ENCODE assay signal across 9 cellular contexts in the genomic region with DNA sequence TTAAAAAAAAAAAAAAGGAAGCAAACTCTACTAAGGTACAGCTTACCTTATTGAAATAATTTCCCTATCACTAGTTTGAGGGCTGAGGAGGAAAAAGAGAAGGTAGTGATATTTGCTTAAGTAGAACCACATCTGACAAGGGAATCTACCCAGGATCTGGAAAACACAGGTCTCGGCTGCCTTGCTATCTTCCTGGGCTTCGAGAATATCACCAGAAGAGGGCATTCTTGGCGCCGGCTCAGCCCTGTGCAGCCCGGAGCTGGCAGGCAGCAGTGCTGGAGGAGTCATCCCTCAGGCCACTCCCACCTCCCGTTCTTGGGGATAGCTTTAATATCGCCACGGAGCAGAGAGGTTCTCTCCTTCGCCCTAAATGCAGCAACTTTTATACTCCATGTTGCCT.
DNase-seq lines count a peak whose midpoint lies in the region; ATAC-seq and TF ChIP-seq lines count a peak whose summit lies in the region.
"Had no signal": no experiment of that assay in that cellular context is flagged by ENCODE, and none has a peak within 500 bp of the region (broad histone marks: within the 10 kb centered on the region; RNA-seq: fewer than 3 reads in every experiment).

No MANE protein-coding gene starts in this region.

- no peaks in the 10 kb centered on the region for H3K79me2 ChIP-seq in SK-N-SH (ENCODE audit: insufficient read depth)

- H3K4me1 ChIP-seq in SK-N-SH (ENCODE audit: control insufficient read depth in 1 of 2, insufficient read depth in 2 of 2, low read depth in 1 of 2, low read length in 1 of 2) (peaks cover 0 to 9% of the 10 kb centered on the region in 2 experiments; a peak in 2 of 4 replicates), ascending aorta (peaks cover 6 to 8% of the 10 kb centered on the region in 2 donors), iPS-15b (ENCODE audit: control insufficient read depth, insufficient read depth, low read length) (no peaks in the 10 kb centered on the region), skeletal muscle tissue (ENCODE audit: control insufficient read depth in 3 of 3, insufficient read depth in 3 of 3, low read length in 3 of 3) (peaks cover 11 to 15% (median 11%) of the 10 kb centered on the region in 3 donors)

- no peaks in the 10 kb centered on the region for H3K27me3 ChIP-seq in SK-N-SH (ENCODE audit: insufficient read depth)
- H3K27me3 ChIP-seq in ascending aorta, result no peaks in the 10 kb centered on the region
- H3K27me3 ChIP-seq in iPS-15b (ENCODE audit: control insufficient read depth, insufficient read depth, low read length), result no peaks in the 10 kb centered on the region
- peaks cover 0 to 6% (median 0%) of the 10 kb centered on the region in 3 donors for H3K27me3 ChIP-seq in skeletal muscle tissue (ENCODE audit: control insufficient read depth in 3 of 3, insufficient read depth in 3 of 3, low read length in 3 of 3)

- WGBS in SK-N-SH (ENCODE audit: low lambda C conversion rate), result 5% methylated on average over 5 of the region's 9 CpGs

- peaks cover 17% of the 10 kb centered on the region for H3K36me3 Mint-ChIP-seq in T-helper 2 cell treated with Interferon-gamma antibody and Interleukin-4, amounts not matched to agents 5 μg/mL and 100 μg/mL, for 36 hours (ENCODE audit: low read depth)

- H3K4me3 Mint-ChIP-seq in T-helper 2 cell treated with Interferon-gamma antibody and Interleukin-4, amounts not matched to agents 5 μg/mL and 100 μg/mL, for 36 hours, result peak overlapping the region; percentile 88
- H3K4me3 Mint-ChIP-seq: B cell had no signal

- TF ChIP-seq CTCF in SK-N-SH (IDR thresholded peaks at IDR 0.05) (peak; percentile 24; the same call in 1 of the 2 replicates), ascending aorta (IDR thresholded peaks at IDR 0.05) (peak in 2 of 3 experiments; percentile 25 to 30)

- H3K9ac ChIP-seq in SK-N-SH (no peak overlapping the region), iPS-15b (ENCODE audit: low read depth, low read length) (no peak overlapping the region), skeletal muscle tissue (ENCODE audit: low read depth in 1 of 3, low read length in 3 of 3) (no peak overlapping the region)

- no peak overlapping the region for H2AFZ ChIP-seq in SK-N-SH (ENCODE audit: low read depth)

- TF ChIP-seq RAD21 in SK-N-SH (IDR thresholded peaks at IDR 0.05; ENCODE audit: low read length), result 0 out of 2 replicates have a peak, but pooled peaks have one; percentile 16

- H3K4me3 ChIP-seq in SK-N-SH (ENCODE audit: low read depth in 2 of 2, low read length in 1 of 2) (peak overlapping the region in 1 of 2 experiments; percentile 23; a peak in 1 of 4 replicates), ascending aorta (peak overlapping the region; percentile 41 to 54), iPS-15b (ENCODE audit: low read depth, low read length) (peak overlapping the region; percentile 31), skeletal muscle tissue (ENCODE audit: low read length in 3 of 3) (peak overlapping the region in 2 of 3 donors; percentile 50 to 60)

- H3K27me3 Mint-ChIP-seq in T-helper 2 cell treated with Interferon-gamma antibody and Interleukin-4, amounts not matched to agents 5 μg/mL and 100 μg/mL, for 36 hours (ENCODE audit: low read depth), result no peaks in the 10 kb centered on the region
- H3K27me3 Mint-ChIP-seq: B cell had no signal

- DNase-seq in SK-N-SH (peak; percentile 56), ascending aorta (ENCODE audit: low spot score in 2 of 2) (peak; percentile 14 to 82), GM19238 (ENCODE audit: insufficient read length, low spot score) (no peak)
- DNase-seq in T-helper 2 cell treated with Interferon-gamma antibody and Interleukin-4, amounts not matched to agents 5 μg/mL and 100 μg/mL, for 36 hours (ENCODE audit: low spot score), result peak; percentile 78

- peaks cover 7% of the 10 kb centered on the region for H3K9me3 Mint-ChIP-seq in T-helper 2 cell treated with Interferon-gamma antibody and Interleukin-4, amounts not matched to agents 5 μg/mL and 100 μg/mL, for 36 hours

- H3K4me1 Mint-ChIP-seq in T-helper 2 cell treated with Interferon-gamma antibody and Interleukin-4, amounts not matched to agents 5 μg/mL and 100 μg/mL, for 36 hours (ENCODE audit: low read depth), result peaks cover 47% of the 10 kb centered on the region
- H3K4me1 Mint-ChIP-seq: B cell had no signal

- no peaks in the 10 kb centered on the region for H3F3A ChIP-seq in SK-N-SH (replicated peaks; ENCODE audit: insufficient read depth)

- no peaks in the 10 kb centered on the region for H3K36me3 ChIP-seq in SK-N-SH (replicated peaks in 1 of 2; ENCODE audit: control insufficient read depth in 1 of 2, insufficient read depth in 2 of 2, low read length in 1 of 2)
- no peaks in the 10 kb centered on the region for H3K36me3 ChIP-seq in ascending aorta
- H3K36me3 ChIP-seq in iPS-15b (ENCODE audit: control insufficient read depth, insufficient read depth, low read length), result no peaks in the 10 kb centered on the region
- no peaks in the 10 kb centered on the region for H3K36me3 ChIP-seq in skeletal muscle tissue (ENCODE audit: control insufficient read depth in 3 of 3, insufficient read depth in 3 of 3, low read length in 3 of 3)

- no peak for TF ChIP-seq EP300 in SK-N-SH (IDR thresholded peaks at IDR 0.05; ENCODE audit: borderline replicate concordance in 1 of 2, low read depth in 1 of 2, low read length in 1 of 2)

- no peaks in the 10 kb centered on the region for H3K9me2 ChIP-seq in SK-N-SH

- no peak overlapping the region for H3K27ac ChIP-seq in SK-N-SH (ENCODE audit: low read depth in 2 of 2, low read length in 1 of 2)
- H3K27ac ChIP-seq in ascending aorta, result peak overlapping the region; percentile 59
- H3K27ac ChIP-seq in skeletal muscle tissue (ENCODE audit: low read depth, low read length), result no peak overlapping the region

- no peaks in the 10 kb centered on the region for H4K20me1 ChIP-seq in SK-N-SH (ENCODE audit: insufficient read depth)

- intact Hi-C loops in ascending aorta (cut with DNase I), result no loop called here

- CTCF ChIA-PET in SK-N-SH (lab: Yijun Ruan, JAX), result interaction anchor here (1.0 kb wide), 2 partner anchors 18 to 48 kb away, joined by 3 to 4 read pairs; no protein-coding TSS in a partner anchor

- no peak overlapping the region for H3K4me2 ChIP-seq in SK-N-SH

- peak overlapping the region; percentile 89 for H3K27ac Mint-ChIP-seq in T-helper 2 cell treated with Interferon-gamma antibody and Interleukin-4, amounts not matched to agents 5 μg/mL and 100 μg/mL, for 36 hours
- H3K27ac Mint-ChIP-seq: B cell had no signal

- H3K9me3 ChIP-seq in SK-N-SH, result no peaks in the 10 kb centered on the region
- no peaks in the 10 kb centered on the region for H3K9me3 ChIP-seq in ascending aorta
- H3K9me3 ChIP-seq in iPS-15b (ENCODE audit: control insufficient read depth, insufficient read depth, low read length), result no peaks in the 10 kb centered on the region
- no peaks in the 10 kb centered on the region for H3K9me3 ChIP-seq in skeletal muscle tissue (ENCODE audit: control insufficient read depth in 3 of 3, low read length in 3 of 3)

- ATAC-seq in SK-N-SH treated with all-trans-retinoic acid at 6 μM for 48 hours (no peak; the same call in 2 of the 3 replicates), GM21526 (IDR thresholded peaks at IDR 0.05; ENCODE audit: low FRiP score, unreplicated experiment) (no peak)

- POLR2A ChIA-PET in SK-N-SH (lab: Yijun Ruan, JAX), result no interaction called here

TF ChIP-seq in SK-N-SH, 30 proteins besides CTCF, POLR2A, EP300 and RAD21 (continues in another document):
- TF ChIP-seq TEAD4 (IDR thresholded peaks at IDR 0.05; ENCODE audit: borderline replicate concordance, insufficient read depth), result no peak
- TF ChIP-seq JUND (IDR thresholded peaks at IDR 0.05), result no peak
- no peak for TF ChIP-seq MXI1 (IDR thresholded peaks at IDR 0.05; ENCODE audit: low read depth, low read length)

TF ChIP-seq in SK-N-SH treated with all-trans-retinoic acid at 6 μM for 48 hours, 23 proteins besides CTCF, POLR2A, EP300 and RAD21:
- TF ChIP-seq, protein P1, sequence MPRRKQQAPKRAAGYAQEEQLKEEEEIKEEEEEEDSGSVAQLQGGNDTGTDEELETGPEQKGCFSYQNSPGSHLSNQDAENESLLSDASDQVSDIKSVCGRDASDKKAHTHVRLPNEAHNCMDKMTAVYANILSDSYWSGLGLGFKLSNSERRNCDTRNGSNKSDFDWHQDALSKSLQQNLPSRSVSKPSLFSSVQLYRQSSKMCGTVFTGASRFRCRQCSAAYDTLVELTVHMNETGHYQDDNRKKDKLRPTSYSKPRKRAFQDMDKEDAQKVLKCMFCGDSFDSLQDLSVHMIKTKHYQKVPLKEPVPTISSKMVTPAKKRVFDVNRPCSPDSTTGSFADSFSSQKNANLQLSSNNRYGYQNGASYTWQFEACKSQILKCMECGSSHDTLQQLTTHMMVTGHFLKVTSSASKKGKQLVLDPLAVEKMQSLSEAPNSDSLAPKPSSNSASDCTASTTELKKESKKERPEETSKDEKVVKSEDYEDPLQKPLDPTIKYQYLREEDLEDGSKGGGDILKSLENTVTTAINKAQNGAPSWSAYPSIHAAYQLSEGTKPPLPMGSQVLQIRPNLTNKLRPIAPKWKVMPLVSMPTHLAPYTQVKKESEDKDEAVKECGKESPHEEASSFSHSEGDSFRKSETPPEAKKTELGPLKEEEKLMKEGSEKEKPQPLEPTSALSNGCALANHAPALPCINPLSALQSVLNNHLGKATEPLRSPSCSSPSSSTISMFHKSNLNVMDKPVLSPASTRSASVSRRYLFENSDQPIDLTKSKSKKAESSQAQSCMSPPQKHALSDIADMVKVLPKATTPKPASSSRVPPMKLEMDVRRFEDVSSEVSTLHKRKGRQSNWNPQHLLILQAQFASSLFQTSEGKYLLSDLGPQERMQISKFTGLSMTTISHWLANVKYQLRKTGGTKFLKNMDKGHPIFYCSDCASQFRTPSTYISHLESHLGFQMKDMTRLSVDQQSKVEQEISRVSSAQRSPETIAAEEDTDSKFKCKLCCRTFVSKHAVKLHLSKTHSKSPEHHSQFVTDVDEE (CRISPR knock-in tag; IDR thresholded peaks at IDR 0.05), result no peak
- TF ChIP-seq ZNF8 (CRISPR knock-in tag; IDR thresholded peaks at IDR 0.05) (no peak), ISL1 (CRISPR knock-in tag; IDR thresholded peaks at IDR 0.05) (no peak), OSR1 (CRISPR knock-in tag; IDR thresholded peaks at IDR 0.05) (no peak), ZFP30 (CRISPR knock-in tag; IDR thresholded peaks at IDR 0.05) (no peak)

Comparison
In these comparisons a context has a peak if more than half of its experiments do, and no peak if none do; other contexts are left out.
1. H3K27ac ChIP-seq: peak in ascending aorta (2 of 2); none in SK-N-SH (0 of 2) and skeletal muscle tissue (single experiment).